Comparison of ENCODE assay signal across 28 cellular contexts in genomic region chr14:103158688-103159087, GRCh38. TPM values are rescaled to one million over a fixed set of nuclear protein-coding genes. Genes with fewer than 3 reads are reported as not detected.
"Had no signal": no experiment of that assay in that cellular context is flagged by ENCODE, and none has a peak within 500 bp of the region (broad histone marks: within the 10 kb centered on the region; RNA-seq: fewer than 3 reads in every experiment).

No MANE protein-coding gene starts in this region.

- H3K4me3 Mint-ChIP-seq: activated CD8-positive, alpha-beta memory T cell treated with anti-CD3 and anti-CD28 coated beads, Interleukin-2, amount 10 ng/mL, durations not matched to agents 7 days and 5 days; activated naive CD8-positive, alpha-beta T cell treated with anti-CD3 and anti-CD28 coated beads, Interleukin-2, amount 50 U/mL, for 24 hours; activated T-cell treated with anti-CD3 and anti-CD28 coated beads, Interleukin-2, amount 50 U/mL, for 24 hours; T-helper 1 cell treated with Interleukin-12 subunit alpha and Interleukin-12 subunit beta and Interleukin-4 antibody, amounts not matched to agents 30 μg/mL and 1 μg/mL, for 36 hours; WTC11 had no signal

- H3K36me3 ChIP-seq: ascending aorta, Peyer's patch, SJSA1 had no signal

- H3K9ac ChIP-seq: KMS-11 had no signal

- DNase-seq: activated CD4-positive, alpha-beta T cell treated with anti-CD3 and anti-CD28 coated beads for 48 hours; activated CD4-positive, alpha-beta T cell treated with anti-CD3 and anti-CD28 coated beads, Interleukin-2, amount 50 U/mL, for 48 hours; activated CD4-positive, CD25-positive, alpha-beta regulatory T cell treated with anti-CD3 and anti-CD28 coated beads, Interleukin-2, amount 50 U/mL, for 72 hours; activated CD8-positive, alpha-beta memory T cell treated with anti-CD3 and anti-CD28 coated beads, Interleukin-2, amount 10 ng/mL, durations not matched to agents 7 days and 5 days; activated effector memory CD4-positive, alpha-beta T cell treated with anti-CD3 and anti-CD28 coated beads, Interleukin-2, amount 50 U/mL, for 16 hours; activated naive CD4-positive, alpha-beta T cell treated with Interleukin-2 at 50 U/mL for 16 hours; activated naive CD8-positive, alpha-beta T cell treated with anti-CD3 and anti-CD28 coated beads, Interleukin-2, amount 50 U/mL, for 24 hours; activated T-cell treated with anti-CD3 and anti-CD28 coated beads, Interleukin-2, amount 50 U/mL, for 24 hours; amniotic stem cell; body of pancreas; central memory CD4-positive, alpha-beta T cell; NCI-H1092; NCI-H1930; NCI-H2171; NCI-H2227 treated with DMSO at 0.1 percent for 48 hours; NCI-H446 treated with DMSO at 0.1 percent for 48 hours; NCI-H524 treated with DMSO at 0.1 percent for 48 hours; NCI-H82; SHP77 had no signal

- H3K27me3 ChIP-seq: ascending aorta, body of pancreas, Peyer's patch, SJSA1 had no signal

- H3K4me1 ChIP-seq: body of pancreas, Peyer's patch had no signal

- H3K9me3 Mint-ChIP-seq: activated naive CD4-positive, alpha-beta T cell treated with anti-CD3 and anti-CD28 coated beads, Interleukin-2, amount 50 U/mL, for 72 hours; activated naive CD8-positive, alpha-beta T cell treated with anti-CD3 and anti-CD28 coated beads, Interleukin-2, amount 50 U/mL, for 24 hours; activated T-cell treated with anti-CD3 and anti-CD28 coated beads, Interleukin-2, amount 50 U/mL, for 24 hours; T-helper 1 cell treated with Interleukin-12 subunit alpha and Interleukin-12 subunit beta and Interleukin-4 antibody, amounts not matched to agents 30 μg/mL and 1 μg/mL, for 36 hours had no signal

- ATAC-seq: activated CD8-positive, alpha-beta memory T cell treated with anti-CD3 and anti-CD28 coated beads, Interleukin-2, amount 10 ng/mL, durations not matched to agents 7 days and 5 days; activated naive CD4-positive, alpha-beta T cell treated with anti-CD3 and anti-CD28 coated beads, Interleukin-2, amount 50 U/mL, for 72 hours; activated naive CD8-positive, alpha-beta T cell treated with anti-CD3 and anti-CD28 coated beads, Interleukin-2, amount 50 U/mL, for 24 hours; body of pancreas; SK-N-SH treated with all-trans-retinoic acid at 6 μM for 48 hours; WTC11 had no signal

- H3K4me2 ChIP-seq: KMS-11 had no signal

- H3K27ac Mint-ChIP-seq: activated CD8-positive, alpha-beta memory T cell treated with anti-CD3 and anti-CD28 coated beads, Interleukin-2, amount 10 ng/mL, durations not matched to agents 7 days and 5 days; activated naive CD4-positive, alpha-beta T cell treated with anti-CD3 and anti-CD28 coated beads, Interleukin-2, amount 50 U/mL, for 72 hours; activated naive CD8-positive, alpha-beta T cell treated with anti-CD3 and anti-CD28 coated beads, Interleukin-2, amount 50 U/mL, for 24 hours; activated T-cell treated with anti-CD3 and anti-CD28 coated beads, Interleukin-2, amount 50 U/mL, for 24 hours; T-helper 1 cell treated with Interleukin-12 subunit alpha and Interleukin-12 subunit beta and Interleukin-4 antibody, amounts not matched to agents 30 μg/mL and 1 μg/mL, for 36 hours; WTC11 had no signal

- H3K27me3 Mint-ChIP-seq: activated T-cell treated with anti-CD3 and anti-CD28 coated beads, Interleukin-2, amount 50 U/mL, for 24 hours had no signal

- H3K9me3 ChIP-seq: ascending aorta, body of pancreas, Peyer's patch, SJSA1 had no signal

- H3K27ac ChIP-seq: ascending aorta, body of pancreas, KMS-11, Peyer's patch, SJSA1 had no signal

- H3K4me3 ChIP-seq: ascending aorta, body of pancreas, Peyer's patch, SJSA1 had no signal

- H3K36me3 Mint-ChIP-seq: activated CD8-positive, alpha-beta memory T cell treated with anti-CD3 and anti-CD28 coated beads, Interleukin-2, amount 10 ng/mL, durations not matched to agents 7 days and 5 days; activated naive CD4-positive, alpha-beta T cell treated with anti-CD3 and anti-CD28 coated beads, Interleukin-2, amount 50 U/mL, for 72 hours; WTC11 had no signal

RNA-seq across cellular contexts. Expression of gene TNFAIP2, which starts 35.4 kb away (rescaled TPM):
- total RNA-seq: OCI-LY7 had no signal
